ENCODE assay signal across 8 cellular contexts in the genomic region with DNA sequence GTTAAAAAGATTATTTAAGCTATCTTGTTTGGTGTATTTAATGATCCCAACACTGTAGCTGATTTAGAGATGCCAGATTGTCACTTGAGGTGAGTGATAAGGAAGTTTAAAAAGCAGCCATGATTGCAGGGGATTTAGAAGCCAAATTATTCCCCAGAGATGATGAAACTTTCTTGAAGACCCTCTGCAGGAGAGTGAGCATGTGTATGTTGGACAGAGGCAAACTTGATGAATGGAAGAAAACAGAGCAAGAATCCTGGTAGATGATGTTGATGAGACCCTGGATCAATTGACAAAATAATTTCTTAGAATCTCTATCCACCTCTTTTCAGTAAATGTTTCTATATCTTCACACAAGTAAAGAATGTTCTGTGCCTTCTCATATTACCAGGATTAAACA. TPM values are rescaled to one million over a fixed set of nuclear protein-coding genes. Genes with fewer than 3 reads are reported as not detected.
"Had no signal": no experiment of that assay in that cellular context is flagged by ENCODE, and none has a peak within 500 bp of the region (broad histone marks: within the 10 kb centered on the region; RNA-seq: fewer than 3 reads in every experiment).

No MANE protein-coding gene starts in this region.

- DNase-seq: GM23248, H9, HCEC 1CT, HFFc6, KG1 had no signal

- H3K4me3 ChIP-seq: GM23248, K562 had no signal

- H3K9ac ChIP-seq: GM23248 had no signal

- H3K27ac ChIP-seq: GM23248, HL-60 had no signal

RNA-seq across cellular contexts. Expression of a gene that starts 14.4 kb away (rescaled TPM):
- total RNA-seq: GM23248, HepG2, HFFc6, K562 had no signal
